In genomic region chr4:3284734-3285557, GRCh38 we compare ENCODE assay signal across 9 cellular contexts.
"Had no signal": no experiment of that assay in that cellular context is flagged by ENCODE, and none has a peak within 500 bp of the region (broad histone marks: within the 10 kb centered on the region; RNA-seq: fewer than 3 reads in every experiment).

No MANE protein-coding gene starts in this region.

- DNase-seq: amygdala; hypothalamus; naive thymus-derived CD4-positive, alpha-beta T cell; stimulated activated CD4-positive, alpha-beta T cell treated with anti-CD3 and anti-CD28 coated beads, Interleukin-4, amount 100 ng/mL, for 1 hour; stimulated activated naive CD8-positive, alpha-beta T cell treated with anti-CD3 and anti-CD28 coated beads, Interleukin-15, Interleukin-2, amounts not matched to agents 100 U/mL and 50 U/mL, for 24 hours; T-helper 17 cell had no signal

- H3K27me3 Mint-ChIP-seq: brain had no signal

- H3K9me3 Mint-ChIP-seq: activated T-helper 2 cell treated with anti-CD3 and anti-CD28 coated beads, Interferon-gamma antibody, Interleukin-2, Interleukin-4, amounts not matched to agents 10 μg/mL and 5 μg/mL and 100 μg/mL, durations not matched to agents 14 hours and 24 hours and 36 hours had no signal

- H3K27ac Mint-ChIP-seq: activated naive CD8-positive, alpha-beta T cell; activated T-helper 2 cell treated with anti-CD3 and anti-CD28 coated beads, Interferon-gamma antibody, Interleukin-2, Interleukin-4, amounts not matched to agents 10 μg/mL and 5 μg/mL and 100 μg/mL, durations not matched to agents 14 hours and 24 hours and 36 hours; naive thymus-derived CD4-positive, alpha-beta T cell; T-helper 17 cell had no signal

- H3K4me3 Mint-ChIP-seq: activated naive CD8-positive, alpha-beta T cell; brain; T-helper 17 cell had no signal

- ATAC-seq: T-helper 17 cell had no signal
